In the genomic region with DNA sequence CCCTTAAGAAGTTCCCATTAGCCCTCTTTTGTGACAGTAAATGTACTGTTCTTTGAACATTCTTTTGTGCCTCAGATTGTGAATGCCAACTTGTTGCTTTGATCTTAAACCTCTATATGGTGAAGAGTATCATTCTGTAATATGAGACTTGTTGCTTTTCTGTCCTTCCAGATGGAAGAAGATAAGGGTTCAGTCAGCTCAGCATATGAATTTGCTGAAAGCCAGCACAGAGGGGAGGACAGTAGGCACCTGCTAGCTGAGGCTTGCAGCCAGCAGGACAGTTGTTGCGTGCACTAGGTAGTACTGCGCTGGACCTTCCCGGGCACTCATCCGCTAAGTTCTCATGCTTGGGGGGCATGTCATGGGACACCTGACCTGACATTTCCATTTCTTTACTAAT, we compare ENCODE assay signal across 26 cellular contexts.
DNase-seq lines count a peak whose midpoint lies in the region; ATAC-seq and TF ChIP-seq lines count a peak whose summit lies in the region.
"Had no signal": no experiment of that assay in that cellular context is flagged by ENCODE, and none has a peak within 500 bp of the region (broad histone marks: within the 10 kb centered on the region; RNA-seq: fewer than 3 reads in every experiment).

No MANE protein-coding gene starts in this region.

- H3K4me3 ChIP-seq in SU-DHL-6 (ENCODE audit: insufficient read depth, low read length, poor library complexity, severe bottlenecking), result no peak overlapping the region
- H3K4me3 ChIP-seq: esophagus muscularis mucosa, gastroesophageal sphincter, pancreas, tibial nerve had no signal

- H3K4me3 Mint-ChIP-seq in activated naive CD8-positive, alpha-beta T cell, result no peak overlapping the region
- no peak overlapping the region for H3K4me3 Mint-ChIP-seq in activated naive CD8-positive, alpha-beta T cell treated with anti-CD3 and anti-CD28 coated beads for 36 hours
- no peak overlapping the region for H3K4me3 Mint-ChIP-seq in Calu3 (ENCODE audit: low read depth, unreplicated experiment)
- H3K4me3 Mint-ChIP-seq: activated T-helper 17 cell treated with anti-CD3 and anti-CD28 coated beads, Interleukin-2, amount 50 U/mL, for 72 hours; memory B cell had no signal

- H3K4me2 ChIP-seq in SU-DHL-6 (ENCODE audit: low read depth, low read length, poor library complexity, severe bottlenecking), result no peak overlapping the region

- peaks cover 12% of the 10 kb centered on the region for H3K4me1 Mint-ChIP-seq in activated naive CD8-positive, alpha-beta T cell (ENCODE audit: low read depth)
- H3K4me1 Mint-ChIP-seq in activated naive CD8-positive, alpha-beta T cell treated with anti-CD3 and anti-CD28 coated beads for 36 hours, result peaks cover 7% of the 10 kb centered on the region
- no peaks in the 10 kb centered on the region for H3K4me1 Mint-ChIP-seq in Calu3 (ENCODE audit: low read depth, unreplicated experiment)
- H3K4me1 Mint-ChIP-seq: activated T-helper 17 cell treated with anti-CD3 and anti-CD28 coated beads, Interleukin-2, amount 50 U/mL, for 72 hours; memory B cell had no signal

- peak overlapping the region; percentile 51 for H3K27ac Mint-ChIP-seq in activated naive CD8-positive, alpha-beta T cell
- H3K27ac Mint-ChIP-seq in activated naive CD8-positive, alpha-beta T cell treated with anti-CD3 and anti-CD28 coated beads for 36 hours, result no peak overlapping the region
- H3K27ac Mint-ChIP-seq in Calu3 (ENCODE audit: unreplicated experiment), result no peak overlapping the region
- H3K27ac Mint-ChIP-seq: activated T-helper 17 cell treated with anti-CD3 and anti-CD28 coated beads, Interleukin-2, amount 50 U/mL, for 72 hours had no signal

- TF ChIP-seq CTCF in SU-DHL-6 (IDR thresholded peaks at IDR 0.05; ENCODE audit: insufficient read depth, low read length, poor library complexity, severe bottlenecking), result no peak
- TF ChIP-seq CTCF in Calu3 (IDR thresholded peaks at IDR 0.05; ENCODE audit: unreplicated experiment), result no peak

- no peaks in the 10 kb centered on the region for H3K27me3 Mint-ChIP-seq in activated naive CD8-positive, alpha-beta T cell
- no peaks in the 10 kb centered on the region for H3K27me3 Mint-ChIP-seq in activated naive CD8-positive, alpha-beta T cell treated with anti-CD3 and anti-CD28 coated beads for 36 hours
- no peaks in the 10 kb centered on the region for H3K27me3 Mint-ChIP-seq in Calu3 (ENCODE audit: unreplicated experiment)
- H3K27me3 Mint-ChIP-seq: activated T-helper 17 cell treated with anti-CD3 and anti-CD28 coated beads, Interleukin-2, amount 50 U/mL, for 72 hours; memory B cell; naive B cell had no signal

- H3K27ac ChIP-seq in SU-DHL-6 (ENCODE audit: low read depth, low read length), result peak overlapping the region; percentile 17; the same call in 1 of the 2 replicates
- H3K27ac ChIP-seq: esophagus muscularis mucosa, gastroesophageal sphincter, pancreas, tibial nerve, VCaP had no signal

- H3K9ac ChIP-seq in SU-DHL-6 (ENCODE audit: low read length), result no peak overlapping the region

- peaks cover 19% of the 10 kb centered on the region; the same call in 1 of the 2 replicates for H3F3A ChIP-seq in SU-DHL-6 (ENCODE audit: insufficient read depth)

- ATAC-seq in GM21786 (IDR thresholded peaks at IDR 0.05; ENCODE audit: unreplicated experiment), result peak; percentile 13
- ATAC-seq: activated T-helper 17 cell treated with anti-CD3 and anti-CD28 coated beads, Interleukin-2, amount 50 U/mL, for 72 hours; gastroesophageal sphincter; HCT116; pancreas; stimulated activated naive CD8-positive, alpha-beta T cell treated with anti-CD3 and anti-CD28 coated beads, Interleukin-15, Interleukin-2, amounts not matched to agents 100 U/mL and 50 U/mL, for 24 hours had no signal

- intact Hi-C loops in Calu3 (cut with micrococcal nuclease; ENCODE audit: unreplicated experiment), result loop anchor here (5.0 kb wide), 1 partner anchor 482 kb away; no protein-coding TSS in a partner anchor

- no peaks in the 10 kb centered on the region for H4K20me1 ChIP-seq in SU-DHL-6 (ENCODE audit: low read depth, low read length)

- H3K9me3 ChIP-seq in SU-DHL-6 (ENCODE audit: insufficient read depth, low read length), result no peaks in the 10 kb centered on the region
- H3K9me3 ChIP-seq: esophagus muscularis mucosa, gastroesophageal sphincter, tibial nerve had no signal

- H3K9me2 ChIP-seq in SU-DHL-6 (replicated peaks; ENCODE audit: insufficient read depth, low read length), result no peaks in the 10 kb centered on the region

- DNase-seq in activated naive CD8-positive, alpha-beta T cell treated with anti-CD3 and anti-CD28 coated beads for 36 hours, result no peak
- DNase-seq in Calu3 (no peak), dermis blood vessel endothelial cell (no peak), kidney tubule cell (ENCODE audit: low spot score) (no peak)
- DNase-seq: anterior cingulate cortex; central memory CD4-positive, alpha-beta T cell; COR-L47; effector CD8-positive, alpha-beta T cell; KBM-7; kidney glomerular epithelial cell; MV-4-11; naive B cell; NCI-H187 treated with DMSO at 0.1 percent for 48 hours; NCI-H524 treated with DMSO at 0.1 percent for 48 hours; pancreas; stimulated activated naive CD8-positive, alpha-beta T cell treated with anti-CD3 and anti-CD28 coated beads, Interleukin-15, Interleukin-2, amounts not matched to agents 100 U/mL and 50 U/mL, for 24 hours had no signal

- H2AFZ ChIP-seq in SU-DHL-6 (ENCODE audit: low read depth, low read length, severe bottlenecking), result no peak overlapping the region

- no peaks in the 10 kb centered on the region for H3K27me3 ChIP-seq in SU-DHL-6 (ENCODE audit: low read length)
- H3K27me3 ChIP-seq: esophagus muscularis mucosa, gastroesophageal sphincter, pancreas, tibial nerve had no signal

- peaks cover 4% of the 10 kb centered on the region; the same call in 1 of the 2 replicates for H3K36me3 ChIP-seq in SU-DHL-6 (ENCODE audit: low read length)

- H3K36me3 Mint-ChIP-seq in activated naive CD8-positive, alpha-beta T cell, result no peaks in the 10 kb centered on the region
- peaks cover 8% of the 10 kb centered on the region for H3K36me3 Mint-ChIP-seq in activated naive CD8-positive, alpha-beta T cell treated with anti-CD3 and anti-CD28 coated beads for 36 hours
- H3K36me3 Mint-ChIP-seq in Calu3 (ENCODE audit: insufficient read depth, unreplicated experiment), result no peaks in the 10 kb centered on the region

- CTCF ChIA-PET in Calu3 (lab: Charles Lee), result no interaction called here

- H3K79me2 ChIP-seq in SU-DHL-6 (ENCODE audit: insufficient read depth, low read length), result no peaks in the 10 kb centered on the region

- no peaks in the 10 kb centered on the region for H3K9me3 Mint-ChIP-seq in activated naive CD8-positive, alpha-beta T cell (ENCODE audit: low read depth)
- H3K9me3 Mint-ChIP-seq in activated naive CD8-positive, alpha-beta T cell treated with anti-CD3 and anti-CD28 coated beads for 36 hours, result no peaks in the 10 kb centered on the region
- no peaks in the 10 kb centered on the region for H3K9me3 Mint-ChIP-seq in Calu3 (ENCODE audit: low read depth, unreplicated experiment)
- H3K9me3 Mint-ChIP-seq: activated T-helper 17 cell treated with anti-CD3 and anti-CD28 coated beads, Interleukin-2, amount 50 U/mL, for 72 hours; memory B cell; naive B cell had no signal

- BruUV-seq in Calu3 (replicated peaks; lab: Mats Ljungman, UMichigan), result no TSS peak
